11 cellular contexts compared by ENCODE assay signal in genomic region chr7:27103489-27104226, GRCh38. TPM values are rescaled to one million over a fixed set of nuclear protein-coding genes. Genes with fewer than 3 reads are reported as not detected.
A peak's percentile ranks its signal among the peaks of the same experiment; 100 is the strongest.
DNase-seq lines count a peak whose midpoint lies in the region; ATAC-seq, FAIRE-seq and TF ChIP-seq lines count a peak whose summit lies in the region.
"Had no signal": no experiment of that assay in that cellular context is flagged by ENCODE, and none has a peak within 500 bp of the region (broad histone marks: within the 10 kb centered on the region; RNA-seq: fewer than 3 reads in every experiment).

No MANE protein-coding gene starts in this region.

- POLR2A ChIA-PET in IMR-90 (lab: Charles Lee; ENCODE audit: unreplicated experiment) (no interaction called here), HepG2 (lab: Yijun Ruan, JAX) (no interaction called here), HEK293T (lab: Yijun Ruan, JAX) (no interaction called here)

- 0 out of 2 replicates have a peak, but pooled peaks cover 5% of the 10 kb centered on the region for H4K20me1 ChIP-seq in IMR-90 (ENCODE audit: insufficient read depth, low read length)
- no peaks in the 10 kb centered on the region for H4K20me1 ChIP-seq in HepG2 (ENCODE audit: insufficient read depth, low read length)

- peak overlapping the region; percentile 96 for H3K23ac ChIP-seq in IMR-90 (ENCODE audit: low read depth, low read length)

- H3K4me1 ChIP-seq in IMR-90 (ENCODE audit: control insufficient read depth, insufficient read depth, low read length) = peaks cover 36% of the 10 kb centered on the region
- no peaks in the 10 kb centered on the region for H3K4me1 ChIP-seq in HepG2 (ENCODE audit: insufficient read depth, low read length)
- peaks cover 2% of the 10 kb centered on the region in 2 donors for H3K4me1 ChIP-seq in small intestine (ENCODE audit: control insufficient read depth in 2 of 2, insufficient read depth in 1 of 2, low read depth in 1 of 2, low read length in 1 of 2)

- H3K27ac ChIP-seq in IMR-90 (ENCODE audit: insufficient read depth, low read length) = peak overlapping the region; percentile 96
- no peak overlapping the region for H3K27ac ChIP-seq in HepG2 (ENCODE audit: extremely low read length, insufficient read depth, low read length)
- H3K27ac ChIP-seq in small intestine (ENCODE audit: low read depth in 1 of 2, low read length in 1 of 2) = peak overlapping the region; percentile 34 to 87

- TF ChIP-seq EP300 in HepG2 (IDR thresholded peaks at IDR 0.05; ENCODE audit: low read depth in 2 of 2, low read length in 2 of 2) (no peak), HepG2 (CRISPR knock-in tag; IDR thresholded peaks at IDR 0.05; ENCODE audit: borderline replicate concordance) (no peak)

- peak overlapping the region; percentile 20 to 84 for H4K8ac ChIP-seq in IMR-90 (ENCODE audit: low read depth in 2 of 2, low read length in 2 of 2)

- H3K79me2 ChIP-seq in HepG2 (ENCODE audit: insufficient read depth, low read length) = no peaks in the 10 kb centered on the region

- peak overlapping the region; percentile 84 for H2BK120ac ChIP-seq in IMR-90 (ENCODE audit: low read depth, low read length)

- TF ChIP-seq CTCF in IMR-90 (conservative IDR thresholded peaks at IDR 0.05; ENCODE audit: low read depth, low read length) = no peak
- no peak for TF ChIP-seq CTCF in brain (conservative IDR thresholded peaks at IDR 0.05)
- TF ChIP-seq CTCF in HepG2 (CRISPR knock-in tag; IDR thresholded peaks at IDR 0.05) = no peak

- H2BK20ac ChIP-seq in IMR-90 (ENCODE audit: low read depth, low read length) = peak overlapping the region; percentile 82

- DNase-seq in IMR-90 = peak; percentile 44
- no peak for DNase-seq in HepG2 (ENCODE audit: low spot score)
- no peak for DNase-seq in small intestine
- no peak for DNase-seq in HEK293T (ENCODE audit: extremely low spot score)
- no peak for DNase-seq in putamen (ENCODE audit: low spot score)
- DNase-seq in activated CD4-positive, alpha-beta T cell treated with anti-CD3 and anti-CD28 coated beads for 4 hours = no peak
- DNase-seq: CD4-positive, alpha-beta memory T cell; cerebellar nuclear complex; NCI-H774 had no signal

- H3K4me3 ChIP-seq in IMR-90 (ENCODE audit: insufficient read depth, low read depth, low read length) (peak overlapping the region; percentile 52), HepG2 (replicated peaks in 1 of 3; ENCODE audit: insufficient read depth in 1 of 3, low read depth in 2 of 3, low read length in 3 of 3) (no peak overlapping the region), small intestine (ENCODE audit: low read depth in 1 of 2, low read length in 2 of 2) (no peak overlapping the region)

- H3K4me2 ChIP-seq in IMR-90 (ENCODE audit: low read depth, low read length) (peak overlapping the region; percentile 96), HepG2 (ENCODE audit: low read depth, low read length) (no peak overlapping the region)

- peak overlapping the region; percentile 84 for H3K18ac ChIP-seq in IMR-90 (ENCODE audit: low read depth, low read length)

- peak overlapping the region; percentile 76 for H2AK5ac ChIP-seq in IMR-90 (ENCODE audit: low read depth, low read length)

- peaks cover 0 to 20% of the 10 kb centered on the region in 2 experiments; a peak in 2 of 4 replicates for H3K79me1 ChIP-seq in IMR-90 (ENCODE audit: low read depth in 1 of 2, low read length in 2 of 2)

- TF ChIP-seq POLR2A in IMR-90 (IDR thresholded peaks at IDR 0.05; ENCODE audit: low read depth, low read length) = no peak
- TF ChIP-seq POLR2A in HepG2 (IDR thresholded peaks at IDR 0.05; ENCODE audit: insufficient read depth in 1 of 2, low read depth in 2 of 2, low read length in 2 of 2) = no peak

- FAIRE-seq in HepG2 (lab: Jason Lieb, UNC) = no peak
- FAIRE-seq in small intestine (lab: Jason Lieb, UNC) = no peak

- H3K14ac ChIP-seq in IMR-90 (replicated peaks; ENCODE audit: low read depth, low read length) = peak overlapping the region; percentile 81

- peak overlapping the region; percentile 86 for H4K91ac ChIP-seq in IMR-90 (ENCODE audit: insufficient read depth, low read depth, low read length)

- no peaks in the 10 kb centered on the region for H3K9me1 ChIP-seq in IMR-90 (ENCODE audit: insufficient read depth, low read length)

- TF ChIP-seq RAD21 in IMR-90 (IDR thresholded peaks at IDR 0.05; ENCODE audit: low read length) (no peak), HepG2 (CRISPR knock-in tag; IDR thresholded peaks at IDR 0.05) (no peak)

- H3K27ac Mint-ChIP-seq in brain = peak overlapping the region in 4 of 5 experiments; percentile 82 to 99 (median 96)

- peaks cover 47% of the 10 kb centered on the region for H3K4me1 Mint-ChIP-seq in brain

- peaks cover 100% of the 10 kb centered on the region for H3K27me3 Mint-ChIP-seq in brain

- H3K27me3 ChIP-seq in IMR-90 (ENCODE audit: control insufficient read depth, insufficient read depth, low read length) (no peaks in the 10 kb centered on the region), HepG2 (ENCODE audit: control insufficient read depth in 1 of 2, insufficient read depth in 2 of 2, low read length in 2 of 2) (no peaks in the 10 kb centered on the region), small intestine (ENCODE audit: control insufficient read depth in 2 of 2, insufficient read depth in 2 of 2, low read length in 2 of 2) (peaks cover 5 to 13% of the 10 kb centered on the region in 2 donors)

- peak overlapping the region; percentile 80; the same call in 2 of the 3 replicates for H2BK15ac ChIP-seq in IMR-90 (ENCODE audit: low read depth, low read length)

- H3K4me3 Mint-ChIP-seq in brain = peak overlapping the region; percentile 37 to 92 (median 80)

- 8% methylated on average over 8 of the region's 35 CpGs; no CpG with 5 or more reads in 1 of the 2 experiments for WGBS in IMR-90 (ENCODE audit: extremely low coverage in 2 of 2, insufficient read length in 1 of 2), 2 experiments
- 94% methylated on average over 27 of the region's 35 CpGs for WGBS in HepG2 (ENCODE audit: low lambda C conversion rate)
- whole genome bisulfite sequencing in small intestine, 3 donors = 27 to 46% (median 30%) methylated on average over 35 of the region's 35 CpGs

- ATAC-seq in IMR-90 (ENCODE audit: low read depth) (no peak), HepG2 (no peak), HG02623 (IDR thresholded peaks at IDR 0.05; ENCODE audit: unreplicated experiment) (no peak)

- dilution Hi-C loops in IMR-90 (cut with HindIII; ENCODE audit: low sequenced_read_pairs, unreplicated experiment) = no loop called here

- peak overlapping the region; percentile 88 for H2AFZ ChIP-seq in IMR-90 (replicated peaks; ENCODE audit: low read length, poor library complexity)
- H2AFZ ChIP-seq in HepG2 (ENCODE audit: low read length) = no peak overlapping the region

- CTCF ChIA-PET in IMR-90 (lab: Yijun Ruan, JAX) = no interaction called here
- CTCF ChIA-PET in HepG2 (lab: Yijun Ruan, JAX; ENCODE audit: low intra/inter-chr PET ratio, low total read pairs) = no interaction called here
- CTCF ChIA-PET in HEK293T (lab: Yijun Ruan, JAX) = no interaction called here

- peaks cover 11% of the 10 kb centered on the region for H3K36me3 Mint-ChIP-seq in brain

- H2AK9ac ChIP-seq in IMR-90 (replicated peaks; ENCODE audit: low read depth, low read length, poor library complexity) = peak overlapping the region; percentile 85

- BruUV-seq in IMR-90 (replicated peaks; lab: Mats Ljungman, UMichigan) = no TSS peak
- no TSS peak for BruUV-seq in HepG2 (replicated peaks; lab: Mats Ljungman, UMichigan)

- H3K4ac ChIP-seq in IMR-90 (ENCODE audit: low read depth, low read length) = peak overlapping the region; percentile 91

- peak overlapping the region; percentile 76 for H3K56ac ChIP-seq in IMR-90 (ENCODE audit: extremely low read depth, insufficient read depth, low read length)

- intact Hi-C loops in IMR-90 (cut with micrococcal nuclease) = loop anchor here (1.0 kb wide), 1 partner anchor 12 kb away; no protein-coding TSS in a partner anchor
- intact Hi-C loops in HepG2 (cut with micrococcal nuclease; ENCODE audit: unreplicated experiment) = no loop called here

- peak overlapping the region; percentile 82 for H4K5ac ChIP-seq in IMR-90 (ENCODE audit: low read depth, low read length)

- no peaks in the 10 kb centered on the region for H3K9me3 ChIP-seq in IMR-90 (ENCODE audit: control insufficient read depth, insufficient read depth, low read length)
- H3K9me3 ChIP-seq in HepG2 (ENCODE audit: low read length) = no peaks in the 10 kb centered on the region
- H3K9me3 ChIP-seq in small intestine (ENCODE audit: control insufficient read depth, low read depth) = no peaks in the 10 kb centered on the region

- in situ Hi-C loops in IMR-90 (cut with MboI; ENCODE audit: low sequenced_read_pairs) (loop anchor here (5.0 to 10.0 kb wide), 4 partner anchors 39 to 1241 kb away; partner anchors contain the start of gene HOXA5), HepG2 (cut with HindIII; ENCODE audit: extremely low pct_ligation_motif_present, low pct_unique_long_range_greater_than_20kb) (no loop called here)

- H3K36me3 ChIP-seq in IMR-90 (ENCODE audit: control insufficient read depth, insufficient read depth, low read length) (peaks cover 12% of the 10 kb centered on the region), HepG2 (replicated peaks in 1 of 2; ENCODE audit: control insufficient read depth in 1 of 2, insufficient read depth in 2 of 2, low read length in 2 of 2) (0 out of 5 replicates have a peak, but pooled peaks cover 0 to 4% of the 10 kb centered on the region in 2 experiments), small intestine (ENCODE audit: control insufficient read depth in 2 of 2, insufficient read depth in 2 of 2, low read length in 2 of 2) (no peaks in the 10 kb centered on the region)

- H2BK5ac ChIP-seq in IMR-90 (ENCODE audit: low read depth, low read length, poor library complexity, severe bottlenecking) = peak overlapping the region; percentile 95

- H3K9ac ChIP-seq in IMR-90 (ENCODE audit: low read depth, low read length) (peak overlapping the region; percentile 93), HepG2 (ENCODE audit: insufficient read depth, low read depth, low read length) (no peak overlapping the region)

- peaks cover 0 to 16% (median 7%) of the 10 kb centered on the region in 5 experiments for H3K9me3 Mint-ChIP-seq in brain

RNA-seq across cellular contexts. Expression of gene HOXA2, which starts 1.2 kb away (rescaled TPM):
- total RNA-seq in IMR-90 (2012; rRNA removed) (1.6 and 1.7 TPM in 2 replicates), HepG2 (2016; rRNA removed; fragmentation: Illumina TruSeq; extraction: Trizol) (0.22 TPM in 1 of 2 replicates, not detected in the other)
- polyA plus RNA-seq in IMR-90 (2012; rRNA removed) (2.4 and 3.9 TPM in 2 replicates), brain (ENCODE audit: insufficient read depth, low read depth, low replicate concordance) (not detected), HepG2 (2011; rRNA removed) (0.20 and 0.29 TPM in 2 replicates), small intestine (under 1 TPM in 1 of 3 donors, not detected in 2; 0.97 TPM)
- polyA plus RNA-seq in IMR-90 (2012; cell fraction: cytosol; rRNA removed) = 0.93 and 1.8 TPM in 2 replicates
- polyA plus RNA-seq in IMR-90 (2012; cell fraction: nucleus; rRNA removed; ENCODE audit: low replicate concordance) = 5.2 and 14.9 TPM in 2 replicates
- 0.10 and 0.35 TPM in 2 replicates for total RNA-seq in HepG2 (2016; cell fraction: cytosol; rRNA removed; fragmentation: Illumina TruSeq; extraction: Trizol; ENCODE audit: low read depth)
- 0.15 TPM in 1 of 2 replicates, not detected in the other for total RNA-seq in HepG2 (2016; cell fraction: insoluble cytoplasmic fraction; rRNA removed; fragmentation: Illumina TruSeq; extraction: Trizol)
- 0.09 and 0.17 TPM in 2 replicates for total RNA-seq in HepG2 (2016; cell fraction: membrane; rRNA removed; fragmentation: Illumina TruSeq; extraction: Trizol)
- 0.63 and 1.3 TPM in 2 replicates for total RNA-seq in HepG2 (2016; cell fraction: nucleus; rRNA removed; fragmentation: Illumina TruSeq; extraction: Trizol)
- polyA plus RNA-seq in HepG2 (2011; cell fraction: cytosol; rRNA removed) = 0.03 and 0.08 TPM in 2 replicates
- polyA plus RNA-seq in HepG2 (2011; cell fraction: nucleus; rRNA removed) = 1.1 and 1.3 TPM in 2 replicates
- polyA plus RNA-seq in HepG2 (2012) = 0.21 and 0.27 TPM in 2 replicates
- polyA plus RNA-seq in HepG2 (2016; cell fraction: cytosol; fragmentation: Illumina TruSeq; extraction: Trizol; ENCODE audit: low read depth) = 0.12 and 0.16 TPM in 2 replicates
- 0.15 and 0.48 TPM in 2 replicates for polyA plus RNA-seq in HepG2 (2016; cell fraction: insoluble cytoplasmic fraction; fragmentation: Illumina TruSeq; extraction: Trizol; ENCODE audit: low read depth)
- polyA plus RNA-seq in HepG2 (2016; cell fraction: membrane; fragmentation: Illumina TruSeq; extraction: Trizol; ENCODE audit: low read depth) = 0.23 and 0.26 TPM in 2 replicates
- polyA plus RNA-seq in HepG2 (2016; cell fraction: nucleus; fragmentation: Illumina TruSeq; extraction: Trizol; ENCODE audit: insufficient read depth, low read depth) = 2.9 and 3.3 TPM in 2 replicates
- polyA minus RNA-seq in HepG2 (2011; rRNA and poly(A)+ RNA removed; ENCODE audit: low replicate concordance) = 0.24 TPM in 1 of 2 replicates, not detected in the other
- not detected in 2 replicates for polyA minus RNA-seq in HepG2 (2011; cell fraction: cytosol; rRNA and poly(A)+ RNA removed)
- polyA minus RNA-seq in HepG2 (2011; cell fraction: nucleus; rRNA and poly(A)+ RNA removed) = 1.5 and 1.9 TPM in 2 replicates
- total RNA-seq: CD4-positive, alpha-beta memory T cell had no signal
- polyA plus RNA-seq: CD4-positive, alpha-beta memory T cell had no signal

RNA-seq across cellular contexts. Expression of gene HOXA1, which starts 7.9 kb away (rescaled TPM):
- total RNA-seq in IMR-90 (2012; rRNA removed) (0.54 and 0.83 TPM in 2 replicates), HepG2 (2016; rRNA removed; fragmentation: Illumina TruSeq; extraction: Trizol) (0.20 TPM in 1 of 2 replicates, not detected in the other)
- polyA plus RNA-seq in IMR-90 (2012; rRNA removed) (1.7 and 1.8 TPM in 2 replicates), brain (ENCODE audit: insufficient read depth, low read depth, low replicate concordance) (not detected), HepG2 (2011; rRNA removed) (0.18 and 0.31 TPM in 2 replicates), small intestine (under 1 TPM in 2 of 3 donors, not detected in 1; 0.49 to 0.81 TPM)
- 0.34 and 0.97 TPM in 2 replicates for polyA plus RNA-seq in IMR-90 (2012; cell fraction: cytosol; rRNA removed)
- polyA plus RNA-seq in IMR-90 (2012; cell fraction: nucleus; rRNA removed; ENCODE audit: low replicate concordance) = 1.5 and 1.9 TPM in 2 replicates
- total RNA-seq in HepG2 (2016; cell fraction: cytosol; rRNA removed; fragmentation: Illumina TruSeq; extraction: Trizol; ENCODE audit: low read depth) = not detected in 2 replicates
- 0.11 TPM in 1 of 2 replicates, not detected in the other for total RNA-seq in HepG2 (2016; cell fraction: insoluble cytoplasmic fraction; rRNA removed; fragmentation: Illumina TruSeq; extraction: Trizol)
- 0.14 and 0.15 TPM in 2 replicates for total RNA-seq in HepG2 (2016; cell fraction: membrane; rRNA removed; fragmentation: Illumina TruSeq; extraction: Trizol)
- total RNA-seq in HepG2 (2016; cell fraction: nucleus; rRNA removed; fragmentation: Illumina TruSeq; extraction: Trizol) = not detected in 2 replicates
- polyA plus RNA-seq in HepG2 (2011; cell fraction: cytosol; rRNA removed) = 0.09 and 0.13 TPM in 2 replicates
- 0.71 and 0.92 TPM in 2 replicates for polyA plus RNA-seq in HepG2 (2011; cell fraction: nucleus; rRNA removed)
- 0.11 and 0.30 TPM in 2 replicates for polyA plus RNA-seq in HepG2 (2012)
- 0.11 TPM in 1 of 2 replicates, not detected in the other for polyA plus RNA-seq in HepG2 (2016; cell fraction: cytosol; fragmentation: Illumina TruSeq; extraction: Trizol; ENCODE audit: low read depth)
- 0.42 and 0.43 TPM in 2 replicates for polyA plus RNA-seq in HepG2 (2016; cell fraction: insoluble cytoplasmic fraction; fragmentation: Illumina TruSeq; extraction: Trizol; ENCODE audit: low read depth)
- 0.31 and 0.33 TPM in 2 replicates for polyA plus RNA-seq in HepG2 (2016; cell fraction: membrane; fragmentation: Illumina TruSeq; extraction: Trizol; ENCODE audit: low read depth)
- polyA plus RNA-seq in HepG2 (2016; cell fraction: nucleus; fragmentation: Illumina TruSeq; extraction: Trizol; ENCODE audit: insufficient read depth, low read depth) = 1.0 and 1.4 TPM in 2 replicates
- polyA minus RNA-seq in HepG2 (2011; rRNA and poly(A)+ RNA removed; ENCODE audit: low replicate concordance) = 0.05 and 0.10 TPM in 2 replicates
- polyA minus RNA-seq in HepG2 (2011; cell fraction: cytosol; rRNA and poly(A)+ RNA removed) = not detected in 2 replicates
- 0.25 and 0.52 TPM in 2 replicates for polyA minus RNA-seq in HepG2 (2011; cell fraction: nucleus; rRNA and poly(A)+ RNA removed)

RNA-seq across cellular contexts. Expression of gene HOXA4, which starts 26.9 kb away (rescaled TPM):
- total RNA-seq in IMR-90 (2012; rRNA removed) = 0.36 and 1.1 TPM in 2 replicates
- polyA plus RNA-seq in IMR-90 (2012; rRNA removed) = 7.2 and 8.0 TPM in 2 replicates
- polyA plus RNA-seq in IMR-90 (2012; cell fraction: cytosol; rRNA removed) = 4.3 and 5.1 TPM in 2 replicates
- 4.5 and 16.6 TPM in 2 replicates for polyA plus RNA-seq in IMR-90 (2012; cell fraction: nucleus; rRNA removed; ENCODE audit: low replicate concordance)
- 1.1 TPM for polyA plus RNA-seq in brain (ENCODE audit: insufficient read depth, low read depth, low replicate concordance)
- 1.8 and 2.4 TPM in 2 replicates for total RNA-seq in HepG2 (2016; rRNA removed; fragmentation: Illumina TruSeq; extraction: Trizol)
- total RNA-seq in HepG2 (2016; cell fraction: cytosol; rRNA removed; fragmentation: Illumina TruSeq; extraction: Trizol; ENCODE audit: low read depth) = 2.0 and 2.2 TPM in 2 replicates
- total RNA-seq in HepG2 (2016; cell fraction: insoluble cytoplasmic fraction; rRNA removed; fragmentation: Illumina TruSeq; extraction: Trizol) = 1.0 and 2.0 TPM in 2 replicates
- total RNA-seq in HepG2 (2016; cell fraction: membrane; rRNA removed; fragmentation: Illumina TruSeq; extraction: Trizol) = 2.9 and 3.2 TPM in 2 replicates
- 0.53 and 1.8 TPM in 2 replicates for total RNA-seq in HepG2 (2016; cell fraction: nucleus; rRNA removed; fragmentation: Illumina TruSeq; extraction: Trizol)
- 4.3 and 5.4 TPM in 2 replicates for polyA plus RNA-seq in HepG2 (2011; rRNA removed)
- 4.7 and 6.2 TPM in 2 replicates for polyA plus RNA-seq in HepG2 (2011; cell fraction: cytosol; rRNA removed)
- polyA plus RNA-seq in HepG2 (2011; cell fraction: nucleus; rRNA removed) = 5.3 and 5.5 TPM in 2 replicates
- 5.2 and 7.3 TPM in 2 replicates for polyA plus RNA-seq in HepG2 (2012)
- polyA plus RNA-seq in HepG2 (2016; cell fraction: cytosol; fragmentation: Illumina TruSeq; extraction: Trizol; ENCODE audit: low read depth) = 7.9 and 8.8 TPM in 2 replicates
- polyA plus RNA-seq in HepG2 (2016; cell fraction: insoluble cytoplasmic fraction; fragmentation: Illumina TruSeq; extraction: Trizol; ENCODE audit: low read depth) = 7.2 and 9.1 TPM in 2 replicates
- polyA plus RNA-seq in HepG2 (2016; cell fraction: membrane; fragmentation: Illumina TruSeq; extraction: Trizol; ENCODE audit: low read depth) = 10.6 and 13.1 TPM in 2 replicates
- polyA plus RNA-seq in HepG2 (2016; cell fraction: nucleus; fragmentation: Illumina TruSeq; extraction: Trizol; ENCODE audit: insufficient read depth, low read depth) = 9.4 and 10.8 TPM in 2 replicates
- 0.56 and 2.4 TPM in 2 replicates for polyA minus RNA-seq in HepG2 (2011; rRNA and poly(A)+ RNA removed; ENCODE audit: low replicate concordance)
- 1.7 and 2.3 TPM in 2 replicates for polyA minus RNA-seq in HepG2 (2011; cell fraction: cytosol; rRNA and poly(A)+ RNA removed)
- polyA minus RNA-seq in HepG2 (2011; cell fraction: nucleus; rRNA and poly(A)+ RNA removed) = 1.4 and 2.7 TPM in 2 replicates
- 1 to 10 TPM in 2 of 3 donors, not detected in 1; 2.4 to 7.9 TPM for polyA plus RNA-seq in small intestine

RNA-seq across cellular contexts. Expression of gene HOXA5, which starts 39.8 kb away (rescaled TPM):
- total RNA-seq in IMR-90 (2012; rRNA removed) (19.9 and 23.9 TPM in 2 replicates), HepG2 (2016; rRNA removed; fragmentation: Illumina TruSeq; extraction: Trizol) (3.2 and 3.9 TPM in 2 replicates)
- polyA plus RNA-seq in IMR-90 (2012; rRNA removed) (28.1 and 29.4 TPM in 2 replicates), brain (ENCODE audit: insufficient read depth, low read depth, low replicate concordance) (25.3 TPM), HepG2 (2011; rRNA removed) (3.6 and 4.0 TPM in 2 replicates), small intestine (1 to 10 TPM in 2 of 3 donors, under 1 TPM in 1; 0.45 to 7.7 (median 2.4) TPM)
- polyA plus RNA-seq in IMR-90 (2012; cell fraction: cytosol; rRNA removed) = 27.6 and 56.3 TPM in 2 replicates
- 34.9 and 41.0 TPM in 2 replicates for polyA plus RNA-seq in IMR-90 (2012; cell fraction: nucleus; rRNA removed; ENCODE audit: low replicate concordance)
- 0.71 and 0.97 TPM in 2 replicates for total RNA-seq in HepG2 (2016; cell fraction: cytosol; rRNA removed; fragmentation: Illumina TruSeq; extraction: Trizol; ENCODE audit: low read depth)
- 3.0 TPM in 2 replicates for total RNA-seq in HepG2 (2016; cell fraction: insoluble cytoplasmic fraction; rRNA removed; fragmentation: Illumina TruSeq; extraction: Trizol)
- total RNA-seq in HepG2 (2016; cell fraction: membrane; rRNA removed; fragmentation: Illumina TruSeq; extraction: Trizol) = 2.1 and 3.2 TPM in 2 replicates
- total RNA-seq in HepG2 (2016; cell fraction: nucleus; rRNA removed; fragmentation: Illumina TruSeq; extraction: Trizol) = 2.1 and 4.1 TPM in 2 replicates
- 2.0 TPM in 2 replicates for polyA plus RNA-seq in HepG2 (2011; cell fraction: cytosol; rRNA removed)
- polyA plus RNA-seq in HepG2 (2011; cell fraction: nucleus; rRNA removed) = 4.0 and 4.1 TPM in 2 replicates
- 2.3 TPM in 2 replicates for polyA plus RNA-seq in HepG2 (2012)
- polyA plus RNA-seq in HepG2 (2016; cell fraction: cytosol; fragmentation: Illumina TruSeq; extraction: Trizol; ENCODE audit: low read depth) = 0.70 and 1.1 TPM in 2 replicates
- polyA plus RNA-seq in HepG2 (2016; cell fraction: insoluble cytoplasmic fraction; fragmentation: Illumina TruSeq; extraction: Trizol; ENCODE audit: low read depth) = 4.1 and 4.3 TPM in 2 replicates
- polyA plus RNA-seq in HepG2 (2016; cell fraction: membrane; fragmentation: Illumina TruSeq; extraction: Trizol; ENCODE audit: low read depth) = 2.2 and 2.8 TPM in 2 replicates
- polyA plus RNA-seq in HepG2 (2016; cell fraction: nucleus; fragmentation: Illumina TruSeq; extraction: Trizol; ENCODE audit: insufficient read depth, low read depth) = 6.4 and 8.6 TPM in 2 replicates
- 0.98 and 2.8 TPM in 2 replicates for polyA minus RNA-seq in HepG2 (2011; rRNA and poly(A)+ RNA removed; ENCODE audit: low replicate concordance)
- 1.1 and 2.2 TPM in 2 replicates for polyA minus RNA-seq in HepG2 (2011; cell fraction: cytosol; rRNA and poly(A)+ RNA removed)
- polyA minus RNA-seq in HepG2 (2011; cell fraction: nucleus; rRNA and poly(A)+ RNA removed) = 2.7 and 3.4 TPM in 2 replicates
- total RNA-seq: CD4-positive, alpha-beta memory T cell had no signal
- polyA plus RNA-seq: CD4-positive, alpha-beta memory T cell had no signal

RNA-seq across cellular contexts. Expression of gene HOXA6, which starts 43.9 kb away (rescaled TPM):
- total RNA-seq in IMR-90 (2012; rRNA removed) (1.4 and 1.7 TPM in 2 replicates), HepG2 (2016; rRNA removed; fragmentation: Illumina TruSeq; extraction: Trizol) (0.95 and 1.3 TPM in 2 replicates)
- polyA plus RNA-seq in IMR-90 (2012; rRNA removed) (1.8 and 2.1 TPM in 2 replicates), brain (ENCODE audit: insufficient read depth, low read depth, low replicate concordance) (14.9 TPM), HepG2 (2011; rRNA removed) (0.68 and 1.5 TPM in 2 replicates), small intestine (under 1 TPM in 2 of 3 donors, not detected in 1; 0.46 to 0.81 TPM)
- 0.50 and 1.7 TPM in 2 replicates for polyA plus RNA-seq in IMR-90 (2012; cell fraction: cytosol; rRNA removed)
- polyA plus RNA-seq in IMR-90 (2012; cell fraction: nucleus; rRNA removed; ENCODE audit: low replicate concordance) = 3.9 and 5.3 TPM in 2 replicates
- total RNA-seq in HepG2 (2016; cell fraction: cytosol; rRNA removed; fragmentation: Illumina TruSeq; extraction: Trizol; ENCODE audit: low read depth) = 0.71 TPM in 1 of 2 replicates, not detected in the other
- total RNA-seq in HepG2 (2016; cell fraction: insoluble cytoplasmic fraction; rRNA removed; fragmentation: Illumina TruSeq; extraction: Trizol) = 0.79 and 1.2 TPM in 2 replicates
- 0.41 and 0.65 TPM in 2 replicates for total RNA-seq in HepG2 (2016; cell fraction: membrane; rRNA removed; fragmentation: Illumina TruSeq; extraction: Trizol)
- 1.1 and 3.7 TPM in 2 replicates for total RNA-seq in HepG2 (2016; cell fraction: nucleus; rRNA removed; fragmentation: Illumina TruSeq; extraction: Trizol)
- 0.38 and 0.74 TPM in 2 replicates for polyA plus RNA-seq in HepG2 (2011; cell fraction: cytosol; rRNA removed)
- 4.3 and 4.7 TPM in 2 replicates for polyA plus RNA-seq in HepG2 (2011; cell fraction: nucleus; rRNA removed)
- polyA plus RNA-seq in HepG2 (2012) = 0.47 and 0.68 TPM in 2 replicates
- polyA plus RNA-seq in HepG2 (2016; cell fraction: cytosol; fragmentation: Illumina TruSeq; extraction: Trizol; ENCODE audit: low read depth) = 0.18 TPM in 1 of 2 replicates, not detected in the other
- polyA plus RNA-seq in HepG2 (2016; cell fraction: insoluble cytoplasmic fraction; fragmentation: Illumina TruSeq; extraction: Trizol; ENCODE audit: low read depth) = 0.94 and 0.99 TPM in 2 replicates
- 0.22 TPM in 1 of 2 replicates, not detected in the other for polyA plus RNA-seq in HepG2 (2016; cell fraction: membrane; fragmentation: Illumina TruSeq; extraction: Trizol; ENCODE audit: low read depth)
- polyA plus RNA-seq in HepG2 (2016; cell fraction: nucleus; fragmentation: Illumina TruSeq; extraction: Trizol; ENCODE audit: insufficient read depth, low read depth) = 3.5 and 4.1 TPM in 2 replicates
- polyA minus RNA-seq in HepG2 (2011; rRNA and poly(A)+ RNA removed; ENCODE audit: low replicate concordance) = 1.2 and 2.5 TPM in 2 replicates
- 0.79 TPM in 1 of 2 replicates, not detected in the other for polyA minus RNA-seq in HepG2 (2011; cell fraction: cytosol; rRNA and poly(A)+ RNA removed)
- 2.1 and 3.0 TPM in 2 replicates for polyA minus RNA-seq in HepG2 (2011; cell fraction: nucleus; rRNA and poly(A)+ RNA removed)
- total RNA-seq: CD4-positive, alpha-beta memory T cell had no signal
- polyA plus RNA-seq: CD4-positive, alpha-beta memory T cell had no signal
